Comparison of ENCODE assay signal across 1 cellular context in the genomic region with DNA sequence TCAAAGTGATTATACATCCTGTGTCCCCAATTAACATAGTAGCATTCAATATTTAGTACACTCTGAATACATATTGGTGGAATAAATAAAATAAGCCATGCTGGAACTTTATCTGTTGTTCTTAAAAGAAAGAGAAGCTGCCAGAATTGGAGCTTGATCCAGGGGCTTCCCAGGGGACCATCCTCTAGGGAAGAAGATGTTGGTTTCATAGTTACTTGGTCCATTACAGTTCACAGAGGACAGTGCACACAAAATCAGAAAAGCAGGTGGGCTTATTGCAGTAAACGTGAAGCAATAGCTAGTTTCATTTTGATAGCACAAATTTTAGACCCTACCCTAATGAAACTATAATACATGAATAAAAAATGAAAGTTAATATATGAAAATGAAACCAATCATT.
TF ChIP-seq lines count a peak whose summit lies in the region.

No MANE protein-coding gene starts in this region.

TF ChIP-seq in A549, 52 proteins besides CTCF, POLR2A, EP300 and RAD21 (continued from another document):
- TF ChIP-seq, protein P1, sequence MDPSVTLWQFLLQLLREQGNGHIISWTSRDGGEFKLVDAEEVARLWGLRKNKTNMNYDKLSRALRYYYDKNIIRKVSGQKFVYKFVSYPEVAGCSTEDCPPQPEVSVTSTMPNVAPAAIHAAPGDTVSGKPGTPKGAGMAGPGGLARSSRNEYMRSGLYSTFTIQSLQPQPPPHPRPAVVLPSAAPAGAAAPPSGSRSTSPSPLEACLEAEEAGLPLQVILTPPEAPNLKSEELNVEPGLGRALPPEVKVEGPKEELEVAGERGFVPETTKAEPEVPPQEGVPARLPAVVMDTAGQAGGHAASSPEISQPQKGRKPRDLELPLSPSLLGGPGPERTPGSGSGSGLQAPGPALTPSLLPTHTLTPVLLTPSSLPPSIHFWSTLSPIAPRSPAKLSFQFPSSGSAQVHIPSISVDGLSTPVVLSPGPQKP (IDR thresholded peaks at IDR 0.05; ENCODE audit: low read depth, low read length): no peak
- TF ChIP-seq NPAS2 (CRISPR knock-in tag; IDR thresholded peaks at IDR 0.05; ENCODE audit: borderline replicate concordance) (no peak), HDAC2 (IDR thresholded peaks at IDR 0.05) (no peak), FOSL2 (IDR thresholded peaks at IDR 0.05) (no peak), FOSL2 (CRISPR knock-in tag; IDR thresholded peaks at IDR 0.05) (no peak), HEYL (CRISPR knock-in tag; IDR thresholded peaks at IDR 0.05) (no peak), CBX2 (IDR thresholded peaks at IDR 0.05; ENCODE audit: borderline replicate concordance, low read depth) (no peak), CHD2 (IDR thresholded peaks at IDR 0.05; ENCODE audit: low read length, partially characterized antibody) (no peak), FOXS1 (CRISPR knock-in tag; IDR thresholded peaks at IDR 0.05) (no peak)
- TF ChIP-seq, protein P2, sequence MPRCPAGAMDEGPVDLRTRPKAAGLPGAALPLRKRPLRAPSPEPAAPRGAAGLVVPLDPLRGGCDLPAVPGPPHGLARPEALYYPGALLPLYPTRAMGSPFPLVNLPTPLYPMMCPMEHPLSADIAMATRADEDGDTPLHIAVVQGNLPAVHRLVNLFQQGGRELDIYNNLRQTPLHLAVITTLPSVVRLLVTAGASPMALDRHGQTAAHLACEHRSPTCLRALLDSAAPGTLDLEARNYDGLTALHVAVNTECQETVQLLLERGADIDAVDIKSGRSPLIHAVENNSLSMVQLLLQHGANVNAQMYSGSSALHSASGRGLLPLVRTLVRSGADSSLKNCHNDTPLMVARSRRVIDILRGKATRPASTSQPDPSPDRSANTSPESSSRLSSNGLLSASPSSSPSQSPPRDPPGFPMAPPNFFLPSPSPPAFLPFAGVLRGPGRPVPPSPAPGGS (IDR thresholded peaks at IDR 0.05): no peak
- TF ChIP-seq, protein P3, sequence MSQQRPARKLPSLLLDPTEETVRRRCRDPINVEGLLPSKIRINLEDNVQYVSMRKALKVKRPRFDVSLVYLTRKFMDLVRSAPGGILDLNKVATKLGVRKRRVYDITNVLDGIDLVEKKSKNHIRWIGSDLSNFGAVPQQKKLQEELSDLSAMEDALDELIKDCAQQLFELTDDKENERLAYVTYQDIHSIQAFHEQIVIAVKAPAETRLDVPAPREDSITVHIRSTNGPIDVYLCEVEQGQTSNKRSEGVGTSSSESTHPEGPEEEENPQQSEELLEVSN (IDR thresholded peaks at IDR 0.05; ENCODE audit: borderline replicate concordance, low read depth): no peak
- TF ChIP-seq, protein P4, sequence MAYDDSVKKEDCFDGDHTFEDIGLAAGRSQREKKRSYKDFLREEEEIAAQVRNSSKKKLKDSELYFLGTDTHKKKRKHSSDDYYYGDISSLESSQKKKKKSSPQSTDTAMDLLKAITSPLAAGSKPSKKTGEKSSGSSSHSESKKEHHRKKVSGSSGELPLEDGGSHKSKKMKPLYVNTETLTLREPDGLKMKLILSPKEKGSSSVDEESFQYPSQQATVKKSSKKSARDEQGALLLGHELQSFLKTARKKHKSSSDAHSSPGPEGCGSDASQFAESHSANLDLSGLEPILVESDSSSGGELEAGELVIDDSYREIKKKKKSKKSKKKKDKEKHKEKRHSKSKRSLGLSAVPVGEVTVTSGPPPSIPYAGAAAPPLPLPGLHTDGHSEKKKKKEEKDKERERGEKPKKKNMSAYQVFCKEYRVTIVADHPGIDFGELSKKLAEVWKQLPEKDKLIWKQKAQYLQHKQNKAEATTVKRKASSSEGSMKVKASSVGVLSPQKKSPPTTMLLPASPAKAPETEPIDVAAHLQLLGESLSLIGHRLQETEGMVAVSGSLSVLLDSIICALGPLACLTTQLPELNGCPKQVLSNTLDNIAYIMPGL (CRISPR knock-in tag; IDR thresholded peaks at IDR 0.05; ENCODE audit: borderline replicate concordance): no peak
